In the genomic region with DNA sequence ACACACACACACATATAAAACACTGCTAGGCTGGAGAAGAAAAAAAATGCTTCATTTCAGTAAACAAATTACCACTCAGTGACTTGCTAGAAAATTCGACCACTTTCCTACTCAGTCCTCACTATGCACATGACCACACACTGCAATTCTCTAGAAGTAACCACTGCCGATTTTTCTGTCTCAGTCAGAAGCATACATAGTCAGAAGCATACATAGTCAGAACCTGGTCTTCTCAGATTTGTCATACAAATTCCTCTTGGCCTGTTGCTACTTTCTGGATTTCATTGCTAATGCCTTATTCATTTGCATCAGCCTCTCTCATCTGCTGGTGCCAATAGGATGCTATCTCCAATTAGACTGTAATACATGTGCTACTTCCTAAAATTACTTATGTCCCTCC, we compare ENCODE assay signal across 22 cellular contexts. TPM values are rescaled to one million over a fixed set of nuclear protein-coding genes. Genes with fewer than 3 reads are reported as not detected.
DNase-seq lines count a peak whose midpoint lies in the region; ATAC-seq, FAIRE-seq and TF ChIP-seq lines count a peak whose summit lies in the region.
"Had no signal": no experiment of that assay in that cellular context is flagged by ENCODE, and none has a peak within 500 bp of the region (broad histone marks: within the 10 kb centered on the region; RNA-seq: fewer than 3 reads in every experiment).

No MANE protein-coding gene starts in this region.

- H3K9me3 Mint-ChIP-seq in stimulated activated effector memory CD8-positive, alpha-beta T cell treated with anti-CD3 and anti-CD28 coated beads, Interleukin-12 subunit alpha, Interleukin-12 subunit beta, amount 100 ng/mL, for 72 hours: no peaks in the 10 kb centered on the region
- no peaks in the 10 kb centered on the region for H3K9me3 Mint-ChIP-seq in activated CD4-positive, alpha-beta T cell treated with anti-CD3 and anti-CD28 coated beads, Interleukin-2, amount 10 ng/mL, durations not matched to agents 7 days and 5 days
- H3K9me3 Mint-ChIP-seq: CD4-positive, alpha-beta T cell had no signal

- H3K4ac ChIP-seq in H1 (replicated peaks; ENCODE audit: insufficient read length, low read depth, low read length): no peak overlapping the region

- H2BK15ac ChIP-seq in H1 (ENCODE audit: low read length): no peak overlapping the region

- no peaks in the 10 kb centered on the region for H3K4me1 Mint-ChIP-seq in stimulated activated effector memory CD8-positive, alpha-beta T cell treated with anti-CD3 and anti-CD28 coated beads, Interleukin-12 subunit alpha, Interleukin-12 subunit beta, amount 100 ng/mL, for 72 hours
- H3K4me1 Mint-ChIP-seq in activated CD4-positive, alpha-beta T cell treated with anti-CD3 and anti-CD28 coated beads, Interleukin-2, amount 10 ng/mL, durations not matched to agents 7 days and 5 days: no peaks in the 10 kb centered on the region

- H2AFZ ChIP-seq in H1 (ENCODE audit: low read length): 0 out of 2 replicates have a peak overlapping the region, but pooled peaks have one; percentile 45

- no peak for TF ChIP-seq RAD21 in H1 (IDR thresholded peaks at IDR 0.05 in 1 of 2, conservative IDR thresholded peaks at IDR 0.05 in 1 of 2; ENCODE audit: low read depth in 2 of 2, low read length in 2 of 2)

- no peak overlapping the region for H3K4me3 ChIP-seq in HEK293 (ENCODE audit: low read depth, low read length)
- H3K4me3 ChIP-seq in H1 (ENCODE audit: extremely low read depth in 1 of 4, insufficient read depth in 2 of 4, low read depth in 3 of 4, low read length in 4 of 4): no peak overlapping the region
- H3K4me3 ChIP-seq: HAP-1, K562 had no signal

- FAIRE-seq in H1 (lab: Jason Lieb, UNC): no peak
- FAIRE-seq: A204.1, D721Med, GM12892, GM18507, K562 had no signal

- no peak overlapping the region for H3K9ac ChIP-seq in H1 (replicated peaks in 1 of 4; ENCODE audit: extremely low read depth in 1 of 4, low read depth in 3 of 4, low read length in 3 of 4)

- TF ChIP-seq POLR2A in H1 (IDR thresholded peaks at IDR 0.05; ENCODE audit: control extremely low read depth in 1 of 2, low read depth in 2 of 2, low read length in 2 of 2): no peak

- H2BK120ac ChIP-seq in H1 (replicated peaks; ENCODE audit: low read depth, low read length): no peak overlapping the region

- no peak overlapping the region for H2AK5ac ChIP-seq in H1 (ENCODE audit: low read depth, low read length)

- H3K14ac ChIP-seq in H1 (ENCODE audit: insufficient read length): no peak overlapping the region

- H3K9me3 ChIP-seq in HEK293 (ENCODE audit: control insufficient read depth, insufficient read depth, low read depth, low read length): no peaks in the 10 kb centered on the region
- no peaks in the 10 kb centered on the region for H3K9me3 ChIP-seq in H1 (ENCODE audit: insufficient read depth in 2 of 2, low read depth in 1 of 2, low read length in 1 of 2)
- H3K9me3 ChIP-seq: BE2C, Caco-2, HAP-1 had no signal

- peaks cover 19% of the 10 kb centered on the region for H3K27me3 Mint-ChIP-seq in activated CD4-positive, alpha-beta T cell treated with anti-CD3 and anti-CD28 coated beads, Interleukin-2, amount 10 ng/mL, durations not matched to agents 7 days and 5 days

- no peak for TF ChIP-seq CTCF in HEK293 (tag by site-specific recombination; IDR thresholded peaks at IDR 0.05)
- no peak for TF ChIP-seq CTCF in H1 (IDR thresholded peaks at IDR 0.05; ENCODE audit: control extremely low read depth in 1 of 3, insufficient read depth in 1 of 3, low read depth in 1 of 3, low read length in 3 of 3)

- no peak overlapping the region for H2BK20ac ChIP-seq in H1 (ENCODE audit: low read length)

- H3K36me3 ChIP-seq in HEK293 (ENCODE audit: control insufficient read depth in 2 of 2, insufficient read depth in 1 of 2, low read length in 2 of 2) (no peaks in the 10 kb centered on the region), H1 (ENCODE audit: control insufficient read depth in 2 of 4, insufficient read depth in 4 of 4, low read length in 3 of 4) (no peaks in the 10 kb centered on the region)
- H3K36me3 ChIP-seq: BE2C, HAP-1 had no signal

- H2BK12ac ChIP-seq in H1 (ENCODE audit: low read depth, low read length): no peak overlapping the region

- no peak overlapping the region for H3K4me2 ChIP-seq in H1 (ENCODE audit: insufficient read depth in 1 of 2, low read depth in 2 of 2, low read length in 2 of 2)

- peaks cover 2% of the 10 kb centered on the region; the same call in 1 of the 2 replicates for H3K23me2 ChIP-seq in H1 (ENCODE audit: low read depth, low read length)

- no peak for DNase-seq in H1 (ENCODE audit: low read depth in 1 of 2, low spot score in 2 of 2)
- DNase-seq in fibroblast of peridontal ligament (ENCODE audit: extremely low read depth): peak; percentile 33
- no peak for DNase-seq in stimulated activated effector memory CD8-positive, alpha-beta T cell treated with anti-CD3 and anti-CD28 coated beads, Interleukin-12 subunit alpha, Interleukin-12 subunit beta, amount 100 ng/mL, for 72 hours (ENCODE audit: low spot score in 2 of 2)
- DNase-seq in islet precursor cell: no peak
- DNase-seq in activated CD4-positive, alpha-beta T cell treated with anti-CD3 and anti-CD28 coated beads, Interleukin-2, amount 10 ng/mL, durations not matched to agents 7 days and 5 days: no peak
- DNase-seq: ACHN; BE2C; Caco-2; CD4-positive, alpha-beta T cell; GDM1; HFFc6 had no signal

- no peak overlapping the region for H3K56ac ChIP-seq in H1 (replicated peaks; ENCODE audit: insufficient read length, low read depth, low read length)

- no peak for TF ChIP-seq EP300 in H1 (IDR thresholded peaks at IDR 0.05; ENCODE audit: borderline replicate concordance in 1 of 2, low read depth in 2 of 2, low read length in 2 of 2)

- no peaks in the 10 kb centered on the region for H3K79me1 ChIP-seq in H1 (ENCODE audit: low read depth, low read length)

- H3K18ac ChIP-seq in H1 (ENCODE audit: extremely low read depth, low read length): no peak overlapping the region

- H3K4me1 ChIP-seq in HEK293 (ENCODE audit: control insufficient read depth, insufficient read depth, low read length) (peaks cover 3% of the 10 kb centered on the region; the same call in 1 of the 2 replicates), H1 (replicated peaks in 1 of 4; ENCODE audit: control insufficient read depth in 3 of 4, insufficient read depth in 4 of 4, low read length in 3 of 4) (no peaks in the 10 kb centered on the region; a peak in 3 of 7 replicates)
- H3K4me1 ChIP-seq: HAP-1 had no signal

- H3K27me3 ChIP-seq in H1 (replicated peaks in 1 of 4; ENCODE audit: control insufficient read depth in 3 of 4, extremely low read depth in 1 of 4, insufficient read depth in 3 of 4, low read length in 3 of 4): no peaks in the 10 kb centered on the region
- H3K27me3 ChIP-seq: BE2C had no signal

- H3K23ac ChIP-seq in H1 (ENCODE audit: insufficient read length): no peak overlapping the region

- H2BK5ac ChIP-seq in H1 (ENCODE audit: low read depth, low read length): no peak overlapping the region

- no peak overlapping the region for H3K27ac Mint-ChIP-seq in stimulated activated effector memory CD8-positive, alpha-beta T cell treated with anti-CD3 and anti-CD28 coated beads, Interleukin-12 subunit alpha, Interleukin-12 subunit beta, amount 100 ng/mL, for 72 hours
- H3K27ac Mint-ChIP-seq in activated CD4-positive, alpha-beta T cell treated with anti-CD3 and anti-CD28 coated beads, Interleukin-2, amount 10 ng/mL, durations not matched to agents 7 days and 5 days: no peak overlapping the region
- H3K27ac Mint-ChIP-seq: CD4-positive, alpha-beta T cell; HFFc6 had no signal

- no peaks in the 10 kb centered on the region for H3K36me3 Mint-ChIP-seq in stimulated activated effector memory CD8-positive, alpha-beta T cell treated with anti-CD3 and anti-CD28 coated beads, Interleukin-12 subunit alpha, Interleukin-12 subunit beta, amount 100 ng/mL, for 72 hours
- no peaks in the 10 kb centered on the region for H3K36me3 Mint-ChIP-seq in activated CD4-positive, alpha-beta T cell treated with anti-CD3 and anti-CD28 coated beads, Interleukin-2, amount 10 ng/mL, durations not matched to agents 7 days and 5 days (ENCODE audit: low read depth)

- no peaks in the 10 kb centered on the region for H3K79me2 ChIP-seq in H1 (ENCODE audit: control insufficient read depth in 1 of 2, insufficient read depth in 2 of 2, low read length in 2 of 2)

- no peaks in the 10 kb centered on the region for H4K20me1 ChIP-seq in H1 (replicated peaks in 1 of 2; ENCODE audit: control insufficient read depth in 1 of 2, insufficient read depth in 2 of 2, low read length in 2 of 2)

- CTCF ChIA-PET in HEK293 (lab: Yijun Ruan, JAX) (interaction anchor here (0.7 kb wide), 2 partner anchors 82 to 483 kb away, joined by 5 to 7 read pairs; no protein-coding TSS in a partner anchor), H1 (lab: Charles Lee; ENCODE audit: partially characterized antibody) (no interaction called here)
- CTCF ChIA-PET in activated CD4-positive, alpha-beta T cell treated with anti-CD3 and anti-CD28 coated beads, Interleukin-2, amount 10 ng/mL, durations not matched to agents 7 days and 5 days (lab: Charles Lee): no interaction called here

- ATAC-seq in stimulated activated effector memory CD8-positive, alpha-beta T cell treated with anti-CD3 and anti-CD28 coated beads, Interleukin-12 subunit alpha, Interleukin-12 subunit beta, amount 100 ng/mL, for 72 hours: peak; percentile 65
- ATAC-seq in HG03175 (IDR thresholded peaks at IDR 0.05; ENCODE audit: unreplicated experiment): no peak
- ATAC-seq in GM18511 (IDR thresholded peaks at IDR 0.05; ENCODE audit: unreplicated experiment): no peak
- ATAC-seq: K562 had no signal

- H4K8ac ChIP-seq in H1 (ENCODE audit: extremely low read depth, insufficient read depth, low read length): no peak overlapping the region

- 87% methylated on average over 2 of the region's 2 CpGs; no CpG with 5 or more reads in 1 of the 2 experiments for WGBS in H1 (ENCODE audit: extremely low coverage in 1 of 2, insufficient coverage in 1 of 2, insufficient read length in 1 of 2, insufficient replicate concordance in 2 of 2, low coverage in 1 of 2, low lambda C conversion rate in 2 of 2, missing lambda C conversion rate in 1 of 2), 2 experiments

- no peak overlapping the region for H4K5ac ChIP-seq in H1 (ENCODE audit: insufficient read length, low read depth, low read length)

- no peak overlapping the region for H3K27ac ChIP-seq in HEK293 (ENCODE audit: extremely low read depth, low read depth, low read length)
- no peak overlapping the region for H3K27ac ChIP-seq in H1 (ENCODE audit: low read depth, low read length)
- H3K27ac ChIP-seq: C4-2B, HL-60 had no signal

- POLR2A ChIA-PET in HEK293 (lab: Yijun Ruan, JAX): no interaction called here
- POLR2A ChIA-PET in H1 (lab: Charles Lee; ENCODE audit: partially characterized antibody): no interaction called here
- POLR2A ChIA-PET in activated CD4-positive, alpha-beta T cell treated with anti-CD3 and anti-CD28 coated beads, Interleukin-2, amount 10 ng/mL, durations not matched to agents 7 days and 5 days (lab: Charles Lee): no interaction called here

- H3K4me3 Mint-ChIP-seq in stimulated activated effector memory CD8-positive, alpha-beta T cell treated with anti-CD3 and anti-CD28 coated beads, Interleukin-12 subunit alpha, Interleukin-12 subunit beta, amount 100 ng/mL, for 72 hours: no peak overlapping the region
- H3K4me3 Mint-ChIP-seq in activated CD4-positive, alpha-beta T cell treated with anti-CD3 and anti-CD28 coated beads, Interleukin-2, amount 10 ng/mL, durations not matched to agents 7 days and 5 days: no peak overlapping the region
- H3K4me3 Mint-ChIP-seq: CD4-positive, alpha-beta T cell; HFFc6 had no signal

- H4K91ac ChIP-seq in H1 (replicated peaks; ENCODE audit: insufficient read length, low read length): no peak overlapping the region

RNA-seq across cellular contexts. Expression of gene KIF16B, which starts 10.2 kb away (rescaled TPM):
- total RNA-seq in H1 (2021; fragmentation: NEBNext Ultra II Directional; extraction: Animal tissue kit (Norgen Biotek cat#: 25700)): 9.2 TPM in 2 replicates
- 2.6 and 3.0 TPM in 2 replicates for polyA plus RNA-seq in H1 (2011; rRNA removed)
- 4.2 TPM for polyA plus RNA-seq in H1 (2011; cell fraction: cytosol; rRNA removed)
- 5.1 TPM for polyA plus RNA-seq in H1 (2011; cell fraction: nucleus; rRNA removed)
- polyA plus RNA-seq in H1 (2012, experiment 1 of 2): 5.1 to 6.0 TPM (median 5.6 TPM) in 4 replicates
- polyA plus RNA-seq in H1 (2012, experiment 2 of 2): 0.24 TPM
- polyA plus RNA-seq in H1 (2013, experiment 1 of 2): 4.7 TPM
- 4.2 TPM for polyA plus RNA-seq in H1 (2013, experiment 2 of 2)
- 7.3 and 9.8 TPM in 2 replicates for polyA minus RNA-seq in H1 (2011; rRNA and poly(A)+ RNA removed)
- polyA minus RNA-seq in H1 (2011; cell fraction: cytosol; rRNA and poly(A)+ RNA removed): 4.0 TPM
- 17.2 TPM for polyA minus RNA-seq in H1 (2011; cell fraction: nucleus; rRNA and poly(A)+ RNA removed)
- total RNA-seq in activated CD4-positive, alpha-beta T cell treated with anti-CD3 and anti-CD28 coated beads, Interleukin-2, amount 10 ng/mL, durations not matched to agents 7 days and 5 days: 10 to 100 TPM in 1 of 2 experiments, 1 to 10 TPM in 1; 9.4 to 10.3 TPM
